3 cellular contexts compared by ENCODE assay signal in genomic region chr3:27392414-27392813, GRCh38. TPM values are rescaled to one million over a fixed set of nuclear protein-coding genes. Genes with fewer than 3 reads are reported as not detected.
"Had no signal": no experiment of that assay in that cellular context is flagged by ENCODE, and none has a peak within 500 bp of the region (broad histone marks: within the 10 kb centered on the region; RNA-seq: fewer than 3 reads in every experiment).

No MANE protein-coding gene starts in this region.

RNA-seq across cellular contexts. Expression of gene NEK10, which starts 23.2 kb away (rescaled TPM):
- total RNA-seq: vagina had no signal
- polyA plus RNA-seq: naive thymus-derived CD8-positive, alpha-beta T cell; smooth muscle cell had no signal
